Comparison of ENCODE assay signal across 1 cellular context in the genomic region with DNA sequence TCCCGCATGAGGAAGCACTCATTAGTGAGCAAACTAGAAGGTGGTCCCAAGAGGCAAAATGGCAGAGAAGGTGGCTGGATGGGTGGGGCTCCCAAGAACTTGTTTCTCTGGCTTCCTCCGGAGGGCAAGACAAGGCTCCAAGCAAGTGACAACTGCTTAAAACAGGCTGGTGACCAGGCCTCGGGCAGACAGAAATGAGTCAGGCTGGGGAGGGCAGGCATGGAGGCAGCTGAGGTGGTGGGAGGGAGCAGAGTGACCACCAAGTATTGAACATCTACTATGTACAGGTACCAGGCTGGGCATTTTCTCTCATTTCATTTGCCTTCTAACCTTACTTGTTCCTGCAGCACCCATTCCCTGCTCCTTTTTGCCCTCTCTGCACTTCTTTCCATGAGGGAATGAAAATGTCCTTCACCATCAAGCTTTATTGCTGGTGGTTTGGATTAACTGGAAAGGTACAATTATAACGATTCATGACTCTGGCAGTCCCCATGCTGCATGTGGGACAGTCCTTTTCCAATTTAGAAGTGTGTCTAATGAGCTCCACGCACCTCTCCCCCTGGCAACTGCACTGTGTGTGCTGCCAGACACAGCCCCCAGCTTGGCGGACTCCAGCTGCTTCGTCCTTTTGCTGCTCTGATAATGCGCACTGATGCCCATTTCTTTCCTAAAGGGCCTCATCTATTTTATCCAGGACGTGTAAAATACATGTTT.
TF ChIP-seq lines count a peak whose summit lies in the region.

No MANE protein-coding gene starts in this region.

TF ChIP-seq in GM23338, 12 proteins besides CTCF, POLR2A, EP300 and RAD21 (continued from another document):
- TF ChIP-seq REST (IDR thresholded peaks at IDR 0.05; ENCODE audit: unreplicated experiment) (no peak), POLR2AphosphoS5 (IDR thresholded peaks at IDR 0.05; ENCODE audit: low read depth) (no peak), ETS1 (IDR thresholded peaks at IDR 0.05) (no peak)
- TF ChIP-seq, protein P1, sequence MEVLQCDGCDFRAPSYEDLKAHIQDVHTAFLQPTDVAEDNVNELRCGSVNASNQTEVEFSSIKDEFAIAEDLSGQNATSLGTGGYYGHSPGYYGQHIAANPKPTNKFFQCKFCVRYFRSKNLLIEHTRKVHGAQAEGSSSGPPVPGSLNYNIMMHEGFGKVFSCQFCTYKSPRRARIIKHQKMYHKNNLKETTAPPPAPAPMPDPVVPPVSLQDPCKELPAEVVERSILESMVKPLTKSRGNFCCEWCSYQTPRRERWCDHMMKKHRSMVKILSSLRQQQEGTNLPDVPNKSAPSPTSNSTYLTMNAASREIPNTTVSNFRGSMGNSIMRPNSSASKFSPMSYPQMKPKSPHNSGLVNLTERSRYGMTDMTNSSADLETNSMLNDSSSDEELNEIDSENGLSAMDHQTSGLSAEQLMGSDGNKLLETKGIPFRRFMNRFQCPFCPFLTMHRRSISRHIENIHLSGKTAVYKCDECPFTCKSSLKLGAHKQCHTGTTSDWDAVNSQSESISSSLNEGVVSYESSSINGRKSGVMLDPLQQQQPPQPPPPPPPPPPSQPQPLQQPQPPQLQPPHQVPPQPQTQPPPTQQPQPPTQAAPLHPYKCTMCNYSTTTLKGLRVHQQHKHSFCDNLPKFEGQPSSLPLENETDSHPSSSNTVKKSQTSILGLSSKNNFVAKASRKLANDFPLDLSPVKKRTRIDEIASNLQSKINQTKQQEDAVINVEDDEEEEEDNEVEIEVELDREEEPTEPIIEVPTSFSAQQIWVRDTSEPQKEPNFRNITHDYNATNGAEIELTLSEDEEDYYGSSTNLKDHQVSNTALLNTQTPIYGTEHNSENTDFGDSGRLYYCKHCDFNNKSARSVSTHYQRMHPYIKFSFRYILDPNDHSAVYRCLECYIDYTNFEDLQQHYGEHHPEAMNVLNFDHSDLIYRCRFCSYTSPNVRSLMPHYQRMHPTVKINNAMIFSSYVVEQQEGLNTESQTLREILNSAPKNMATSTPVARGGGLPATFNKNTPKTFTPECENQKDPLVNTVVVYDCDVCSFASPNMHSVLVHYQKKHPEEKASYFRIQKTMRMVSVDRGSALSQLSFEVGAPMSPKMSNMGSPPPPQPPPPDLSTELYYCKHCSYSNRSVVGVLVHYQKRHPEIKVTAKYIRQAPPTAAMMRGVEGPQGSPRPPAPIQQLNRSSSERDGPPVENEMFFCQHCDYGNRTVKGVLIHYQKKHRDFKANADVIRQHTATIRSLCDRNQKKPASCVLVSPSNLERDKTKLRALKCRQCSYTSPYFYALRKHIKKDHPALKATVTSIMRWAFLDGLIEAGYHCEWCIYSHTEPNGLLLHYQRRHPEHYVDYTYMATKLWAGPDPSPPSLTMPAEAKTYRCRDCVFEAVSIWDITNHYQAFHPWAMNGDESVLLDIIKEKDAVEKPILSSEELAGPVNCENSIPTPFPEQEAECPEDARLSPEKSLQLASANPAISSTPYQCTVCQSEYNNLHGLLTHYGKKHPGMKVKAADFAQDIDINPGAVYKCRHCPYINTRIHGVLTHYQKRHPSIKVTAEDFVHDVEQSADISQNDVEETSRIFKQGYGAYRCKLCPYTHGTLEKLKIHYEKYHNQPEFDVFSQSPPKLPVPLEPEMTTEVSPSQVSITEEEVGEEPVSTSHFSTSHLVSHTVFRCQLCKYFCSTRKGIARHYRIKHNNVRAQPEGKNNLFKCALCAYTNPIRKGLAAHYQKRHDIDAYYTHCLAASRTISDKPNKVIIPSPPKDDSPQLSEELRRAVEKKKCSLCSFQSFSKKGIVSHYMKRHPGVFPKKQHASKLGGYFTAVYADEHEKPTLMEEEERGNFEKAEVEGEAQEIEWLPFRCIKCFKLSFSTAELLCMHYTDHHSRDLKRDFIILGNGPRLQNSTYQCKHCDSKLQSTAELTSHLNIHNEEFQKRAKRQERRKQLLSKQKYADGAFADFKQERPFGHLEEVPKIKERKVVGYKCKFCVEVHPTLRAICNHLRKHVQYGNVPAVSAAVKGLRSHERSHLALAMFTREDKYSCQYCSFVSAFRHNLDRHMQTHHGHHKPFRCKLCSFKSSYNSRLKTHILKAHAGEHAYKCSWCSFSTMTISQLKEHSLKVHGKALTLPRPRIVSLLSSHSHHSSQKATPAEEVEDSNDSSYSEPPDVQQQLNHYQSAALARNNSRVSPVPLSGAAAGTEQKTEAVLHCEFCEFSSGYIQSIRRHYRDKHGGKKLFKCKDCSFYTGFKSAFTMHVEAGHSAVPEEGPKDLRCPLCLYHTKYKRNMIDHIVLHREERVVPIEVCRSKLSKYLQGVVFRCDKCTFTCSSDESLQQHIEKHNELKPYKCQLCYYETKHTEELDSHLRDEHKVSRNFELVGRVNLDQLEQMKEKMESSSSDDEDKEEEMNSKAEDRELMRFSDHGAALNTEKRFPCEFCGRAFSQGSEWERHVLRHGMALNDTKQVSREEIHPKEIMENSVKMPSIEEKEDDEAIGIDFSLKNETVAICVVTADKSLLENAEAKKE (CRISPR knock-in tag; IDR thresholded peaks at IDR 0.05), result no peak
